In genomic region chr20:60354181-60354580, GRCh38 we compare ENCODE assay signal across 21 cellular contexts.
DNase-seq lines count a peak whose midpoint lies in the region; ATAC-seq, FAIRE-seq and TF ChIP-seq lines count a peak whose summit lies in the region.
"Had no signal": no experiment of that assay in that cellular context is flagged by ENCODE, and none has a peak within 500 bp of the region (broad histone marks: within the 10 kb centered on the region; RNA-seq: fewer than 3 reads in every experiment).

No MANE protein-coding gene starts in this region.

- ATAC-seq in HG02678 (IDR thresholded peaks at IDR 0.05; ENCODE audit: unreplicated experiment) (no peak), HG03442 (IDR thresholded peaks at IDR 0.05; ENCODE audit: unreplicated experiment) (no peak)
- ATAC-seq: GM23338, HCT116 had no signal

- intact Hi-C loops in head of caudate nucleus (cut with DNase I), result no loop called here

- H3K36me3 Mint-ChIP-seq in neural crest cell (ENCODE audit: low read depth), result no peaks in the 10 kb centered on the region
- H3K36me3 Mint-ChIP-seq: CD14-positive monocyte; CD4-positive, alpha-beta memory T cell had no signal

- FAIRE-seq in HTR-8/SVneo (lab: Jason Lieb, UNC), result peak; percentile 46
- FAIRE-seq: A204.1, GM12892, GM18507 had no signal

- no peak for TF ChIP-seq CTCF in neural crest cell (conservative IDR thresholded peaks at IDR 0.05)

- peak overlapping the region; percentile 43 for H3K27ac Mint-ChIP-seq in neural crest cell (ENCODE audit: unreplicated experiment)
- H3K27ac Mint-ChIP-seq: CD14-positive monocyte; CD4-positive, alpha-beta memory T cell; GM23338; HFFc6 had no signal

- DNase-seq in HTR-8/SVneo (ENCODE audit: insufficient read length, low spot score) (no peak), head of caudate nucleus (peak in 33 of 42 donors; percentile 12 to 84 (median 49)), neural crest cell (ENCODE audit: low read depth, low spot score) (no peak)
- DNase-seq in activated naive CD4-positive, alpha-beta T cell treated with Interleukin-2 at 50 U/mL for 16 hours, result no peak
- DNase-seq in activated CD8-positive, alpha-beta memory T cell treated with anti-CD3 and anti-CD28 coated beads for 24 hours, result no peak
- DNase-seq: ACHN; BE2C; CD4-positive, alpha-beta memory T cell; DMS153; DMS79; GDM1; H7; HFFc6 had no signal

- H3K4me3 Mint-ChIP-seq in neural crest cell, result no peak overlapping the region
- H3K4me3 Mint-ChIP-seq: CD14-positive monocyte; CD4-positive, alpha-beta memory T cell; GM23338; HFFc6 had no signal

- H3K27me3 Mint-ChIP-seq in neural crest cell (ENCODE audit: low read depth), result no peaks in the 10 kb centered on the region
- H3K27me3 Mint-ChIP-seq: CD4-positive, alpha-beta memory T cell had no signal

- H3K9me3 Mint-ChIP-seq in neural crest cell, result peaks cover 4% of the 10 kb centered on the region
- H3K9me3 Mint-ChIP-seq: GM23338 had no signal

- H3K4me1 Mint-ChIP-seq in neural crest cell, result no peaks in the 10 kb centered on the region
- H3K4me1 Mint-ChIP-seq: CD14-positive monocyte; CD4-positive, alpha-beta memory T cell; GM23338 had no signal

Comparison
In these comparisons a context has a peak if more than half of its experiments do, and no peak if none do; other contexts are left out.
1. DNase-seq: peak in head of caudate nucleus (33 of 42); none in HTR-8/SVneo (single experiment), neural crest cell (single experiment), activated naive CD4-positive, alpha-beta T cell treated with Interleukin-2 at 50 U/mL for 16 hours (single experiment) and activated CD8-positive, alpha-beta memory T cell treated with anti-CD3 and anti-CD28 coated beads for 24 hours (single experiment).